Comparison of ENCODE assay signal across 22 cellular contexts in genomic region chr10:128060341-128060851, GRCh38.
DNase-seq lines count a peak whose midpoint lies in the region; ATAC-seq, FAIRE-seq and TF ChIP-seq lines count a peak whose summit lies in the region.
"Had no signal": no experiment of that assay in that cellular context is flagged by ENCODE, and none has a peak within 500 bp of the region (broad histone marks: within the 10 kb centered on the region; RNA-seq: fewer than 3 reads in every experiment).

No MANE protein-coding gene starts in this region.

- WGBS in HepG2 (ENCODE audit: low lambda C conversion rate) = 44% methylated on average over 4 of the region's 6 CpGs
- 96% methylated on average over 5 of the region's 6 CpGs for WGBS in right lobe of liver (ENCODE audit: insufficient coverage, low coverage, low lambda C conversion rate, missing lambda C conversion rate)

- H4K20me1 ChIP-seq in HepG2 (ENCODE audit: insufficient read depth, low read length) = no peaks in the 10 kb centered on the region

- peaks cover 15% of the 10 kb centered on the region for H3K36me3 Mint-ChIP-seq in natural killer cell

- CTCF ChIA-PET in HepG2 (lab: Yijun Ruan, JAX; ENCODE audit: low intra/inter-chr PET ratio, low total read pairs) = no interaction called here

- no peaks in the 10 kb centered on the region for H3K27me3 Mint-ChIP-seq in natural killer cell (ENCODE audit: low read depth in 2 of 2)
- H3K27me3 Mint-ChIP-seq: memory B cell; stimulated activated naive B cell treated with anti-CD40 and anti-IgM and Interleukin-4, amounts not matched to agents 10 μg/mL and 1 μg/mL and 100 μg/mL, for 72 hours had no signal

- H3K27ac Mint-ChIP-seq in natural killer cell = peak overlapping the region; percentile 88
- H3K27ac Mint-ChIP-seq: memory B cell; stimulated activated naive B cell treated with anti-CD40 and anti-IgM and Interleukin-4, amounts not matched to agents 10 μg/mL and 1 μg/mL and 100 μg/mL, for 72 hours had no signal

- no peak for DNase-seq in HepG2 (ENCODE audit: low spot score)
- DNase-seq in right lobe of liver = no peak
- DNase-seq in ascending aorta (ENCODE audit: low spot score in 2 of 2) = peak in 1 of 2 donors; percentile 54
- no peak for DNase-seq in natural killer cell
- no peak for DNase-seq in RCC 7860 (ENCODE audit: low spot score)
- DNase-seq in D341Med (ENCODE audit: low spot score) = no peak
- DNase-seq: activated CD4-positive, alpha-beta T cell treated with anti-CD3 and anti-CD28 coated beads, Interleukin-2, amount 50 U/mL, for 4 hours; activated T-cell treated with anti-CD3 and anti-CD28 coated beads, Interleukin-2, amount 50 U/mL, for 4 hours; cerebellar nuclear complex; COR-L47; EL; H7; NCI-H146; NCI-H345; RPMI8226; stimulated activated naive B cell treated with anti-CD40 and anti-IgM and Interleukin-4, amounts not matched to agents 10 μg/mL and 1 μg/mL and 100 μg/mL, for 72 hours; upper lobe of left lung had no signal

- H3K36me3 ChIP-seq in HepG2 (replicated peaks in 1 of 2; ENCODE audit: control insufficient read depth in 1 of 2, insufficient read depth in 2 of 2, low read length in 2 of 2) (no peaks in the 10 kb centered on the region), right lobe of liver (no peaks in the 10 kb centered on the region), ascending aorta (no peaks in the 10 kb centered on the region)

- TF ChIP-seq RAD21 in HepG2 (CRISPR knock-in tag; IDR thresholded peaks at IDR 0.05) = no peak

- no peaks in the 10 kb centered on the region for H3K9me3 Mint-ChIP-seq in natural killer cell
- H3K9me3 Mint-ChIP-seq: activated T-cell treated with anti-CD3 and anti-CD28 coated beads, Interleukin-2, amount 50 U/mL, for 4 hours; memory B cell; stimulated activated naive B cell treated with anti-CD40 and anti-IgM and Interleukin-4, amounts not matched to agents 10 μg/mL and 1 μg/mL and 100 μg/mL, for 72 hours had no signal

- POLR2A ChIA-PET in HepG2 (lab: Yijun Ruan, JAX) = no interaction called here

- no peak overlapping the region for H3K9ac ChIP-seq in HepG2 (ENCODE audit: insufficient read depth, low read depth, low read length)

- H3K4me1 ChIP-seq in HepG2 (ENCODE audit: insufficient read depth, low read length) (no peaks in the 10 kb centered on the region), right lobe of liver (no peaks in the 10 kb centered on the region), ascending aorta (peaks cover 26 to 60% of the 10 kb centered on the region in 2 donors)

- H3K27me3 ChIP-seq in HepG2 (ENCODE audit: control insufficient read depth in 1 of 2, insufficient read depth in 2 of 2, low read length in 2 of 2) (peaks cover 2 to 36% of the 10 kb centered on the region in 2 experiments; a peak in 3 of 5 replicates), right lobe of liver (no peaks in the 10 kb centered on the region), ascending aorta (no peaks in the 10 kb centered on the region)
- H3K27me3 ChIP-seq: hepatocyte, upper lobe of left lung had no signal

- no peak for TF ChIP-seq CTCF in HepG2 (CRISPR knock-in tag; IDR thresholded peaks at IDR 0.05)
- TF ChIP-seq CTCF in right lobe of liver (IDR thresholded peaks at IDR 0.05) = no peak
- no peak for TF ChIP-seq CTCF in ascending aorta (IDR thresholded peaks at IDR 0.05)
- no peak for TF ChIP-seq CTCF in natural killer cell (IDR thresholded peaks at IDR 0.05)

- H2AFZ ChIP-seq in HepG2 (ENCODE audit: low read length) = no peak overlapping the region
- H2AFZ ChIP-seq: hepatocyte had no signal

- no peak overlapping the region for H3K4me2 ChIP-seq in HepG2 (ENCODE audit: low read depth, low read length)
- H3K4me2 ChIP-seq: hepatocyte had no signal

- BruUV-seq in HepG2 (replicated peaks; lab: Mats Ljungman, UMichigan) = no TSS peak

- H3K9me3 ChIP-seq in HepG2 (ENCODE audit: low read length) (no peaks in the 10 kb centered on the region), right lobe of liver (no peaks in the 10 kb centered on the region), ascending aorta (no peaks in the 10 kb centered on the region)
- H3K9me3 ChIP-seq: upper lobe of left lung had no signal

- TF ChIP-seq POLR2A in HepG2 (IDR thresholded peaks at IDR 0.05; ENCODE audit: insufficient read depth in 1 of 2, low read depth in 2 of 2, low read length in 2 of 2) (no peak), right lobe of liver (IDR thresholded peaks at IDR 0.05) (no peak)

- in situ Hi-C loops in HepG2 (cut with HindIII; ENCODE audit: extremely low pct_ligation_motif_present, low pct_unique_long_range_greater_than_20kb) = loop anchor here (10.0 kb wide), 1 partner anchor 346 kb away; no protein-coding TSS in a partner anchor

- no peak overlapping the region for H3K4me3 Mint-ChIP-seq in natural killer cell
- H3K4me3 Mint-ChIP-seq: activated T-cell treated with anti-CD3 and anti-CD28 coated beads, Interleukin-2, amount 50 U/mL, for 4 hours; memory B cell; stimulated activated naive B cell treated with anti-CD40 and anti-IgM and Interleukin-4, amounts not matched to agents 10 μg/mL and 1 μg/mL and 100 μg/mL, for 72 hours had no signal

- H3K27ac ChIP-seq in HepG2 (ENCODE audit: extremely low read length, insufficient read depth, low read length) (no peak overlapping the region), right lobe of liver (no peak overlapping the region), ascending aorta (peak overlapping the region; percentile 1 to 51)
- H3K27ac ChIP-seq: hepatocyte had no signal

- TF ChIP-seq EP300 in HepG2 (IDR thresholded peaks at IDR 0.05; ENCODE audit: low read depth in 2 of 2, low read length in 2 of 2) = no peak
- TF ChIP-seq EP300 in HepG2 (CRISPR knock-in tag; IDR thresholded peaks at IDR 0.05; ENCODE audit: borderline replicate concordance) = no peak

- no peaks in the 10 kb centered on the region for H3K79me2 ChIP-seq in HepG2 (ENCODE audit: insufficient read depth, low read length)
- H3K79me2 ChIP-seq: hepatocyte had no signal

- H3K4me3 ChIP-seq in HepG2 (replicated peaks in 1 of 3; ENCODE audit: insufficient read depth in 1 of 3, low read depth in 2 of 3, low read length in 3 of 3) (no peak overlapping the region), right lobe of liver (no peak overlapping the region), ascending aorta (no peak overlapping the region)
- H3K4me3 ChIP-seq: hepatocyte, upper lobe of left lung had no signal

- FAIRE-seq in HepG2 (lab: Jason Lieb, UNC) (no peak), RCC 7860 (lab: Jason Lieb, UNC) (no peak)
- FAIRE-seq: endometrium had no signal

- H3K4me1 Mint-ChIP-seq in natural killer cell = peaks cover 92 to 94% of the 10 kb centered on the region in 2 donors

- intact Hi-C loops in HepG2 (cut with micrococcal nuclease; ENCODE audit: unreplicated experiment) = no loop called here
- intact Hi-C loops in right lobe of liver (cut with DNase I) = no loop called here
- intact Hi-C loops in ascending aorta (cut with DNase I) = no loop called here
- intact Hi-C loops in natural killer cell (cut with micrococcal nuclease) = no loop called here

- ATAC-seq in HepG2 (no peak), right lobe of liver (no peak), natural killer cell (no peak), GM21360 (IDR thresholded peaks at IDR 0.05; ENCODE audit: unreplicated experiment) (no peak), HG02870 (IDR thresholded peaks at IDR 0.05; ENCODE audit: unreplicated experiment) (no peak)
- ATAC-seq: activated T-cell treated with anti-CD3 and anti-CD28 coated beads, Interleukin-2, amount 50 U/mL, for 4 hours; stimulated activated naive B cell treated with anti-CD40 and anti-IgM and Interleukin-4, amounts not matched to agents 10 μg/mL and 1 μg/mL and 100 μg/mL, for 72 hours had no signal

TF ChIP-seq in HepG2, 621 proteins besides CTCF, POLR2A, EP300 and RAD21:
- TF ChIP-seq ZNF746 (CRISPR knock-in tag; IDR thresholded peaks at IDR 0.05) (no peak), ZNF646 (CRISPR knock-in tag; IDR thresholded peaks at IDR 0.05) (0 out of 2 replicates have a peak, but pooled peaks have one; percentile 12)

Comparison
In these comparisons a context has a peak if more than half of its experiments do, and no peak if none do; other contexts are left out.
1. H3K27ac ChIP-seq: peak in ascending aorta (2 of 2); none in HepG2 (single experiment) and right lobe of liver (0 of 3).